Comparison of ENCODE assay signal across 18 cellular contexts in genomic region chr11:2276280-2276998, GRCh38. TPM values are rescaled to one million over a fixed set of nuclear protein-coding genes. Genes with fewer than 3 reads are reported as not detected.
"Had no signal": no experiment of that assay in that cellular context is flagged by ENCODE, and none has a peak within 500 bp of the region (broad histone marks: within the 10 kb centered on the region; RNA-seq: fewer than 3 reads in every experiment).

No MANE protein-coding gene starts in this region.

- ATAC-seq: activated CD4-positive, CD25-positive, alpha-beta regulatory T cell treated with anti-CD3 and anti-CD28 coated beads, Interleukin-2, amount 50 U/mL, for 24 hours; activated naive CD4-positive, alpha-beta T cell treated with anti-CD3 and anti-CD28 coated beads, Interleukin-2, amount 50 U/mL, for 72 hours; heart right ventricle; natural killer cell; stimulated activated naive CD8-positive, alpha-beta T cell treated with anti-CD3 and anti-CD28 coated beads, Interleukin-15, Interleukin-2, amounts not matched to agents 100 U/mL and 50 U/mL, for 24 hours had no signal

- H3K4me3 ChIP-seq: adrenal gland, esophagus squamous epithelium, heart right ventricle, tibial nerve had no signal

- H3K9me3 ChIP-seq: esophagus squamous epithelium had no signal

- DNase-seq: activated CD4-positive, alpha-beta T cell treated with anti-CD3 and anti-CD28 coated beads, Interleukin-2, amount 50 U/mL, for 1 hour; activated gamma-delta T cell treated with Interleukin-2 at 50 U/mL for 16 hours; cerebellar nuclear complex; effector CD8-positive, alpha-beta T cell; esophagus squamous epithelium; natural killer cell; stimulated activated naive CD8-positive, alpha-beta T cell treated with anti-CD3 and anti-CD28 coated beads, Interleukin-15, Interleukin-2, amounts not matched to agents 100 U/mL and 50 U/mL, for 24 hours; substantia nigra; T-helper 1 cell; T1000 had no signal

- FAIRE-seq: astrocyte, bronchial epithelial cell had no signal

- H3K4me1 ChIP-seq: adrenal gland, heart right ventricle had no signal

- H3K27ac ChIP-seq: esophagus squamous epithelium, heart right ventricle had no signal

- H3K36me3 ChIP-seq: adrenal gland, esophagus squamous epithelium, heart right ventricle, tibial nerve had no signal

RNA-seq across cellular contexts. Expression of gene ASCL2, which starts 6.1 kb away (rescaled TPM):
- total RNA-seq: astrocyte, skeletal muscle tissue had no signal

RNA-seq across cellular contexts. Expression of gene C11orf21, which starts 25.3 kb away (rescaled TPM):
- total RNA-seq: astrocyte, bronchial epithelial cell had no signal

RNA-seq across cellular contexts. Expression of gene TSPAN32, which starts 25.4 kb away (rescaled TPM):
- total RNA-seq: astrocyte, bronchial epithelial cell had no signal
